ENCODE assay signal across 8 cellular contexts in genomic region chrX:153971632-153972367, GRCh38. TPM values are rescaled to one million over a fixed set of nuclear protein-coding genes. Genes with fewer than 3 reads are reported as not detected.
DNase-seq lines count a peak whose midpoint lies in the region; ATAC-seq and TF ChIP-seq lines count a peak whose summit lies in the region.

TSS of gene HCFC1 (minus strand) at chrX:153971818. CDS start at chrX:153970840, 978 bp downstream.

- TF ChIP-seq POLR2A in uterus (IDR thresholded peaks at IDR 0.05): peak; percentile 25 to 30

- H3K36me3 ChIP-seq in uterus: no peaks in the 10 kb centered on the region

- H3K4me3 ChIP-seq in GM12875 (ENCODE audit: low read depth, low read length) (peak within 1 kb of the TSS; percentile 100), uterus (peak within 1 kb of the TSS; percentile 52 to 96)

- H3K36me3 Mint-ChIP-seq in T-helper 1 cell treated with Interleukin-12 subunit alpha and Interleukin-12 subunit beta and Interleukin-4 antibody, amounts not matched to agents 30 μg/mL and 1 μg/mL, for 36 hours (ENCODE audit: low read depth): peaks cover 17% of the 10 kb centered on the region

- H3K4me1 ChIP-seq in uterus: peaks cover 0 to 5% of the 10 kb centered on the region in 2 donors

- TF ChIP-seq CTCF in GM12875 (IDR thresholded peaks at IDR 0.05; ENCODE audit: borderline replicate concordance, insufficient read depth, low read depth, low read length) (no peak), uterus (IDR thresholded peaks at IDR 0.05) (no peak)

- peaks cover 24% of the 10 kb centered on the region for H3K4me1 Mint-ChIP-seq in T-helper 1 cell treated with Interleukin-12 subunit alpha and Interleukin-12 subunit beta and Interleukin-4 antibody, amounts not matched to agents 30 μg/mL and 1 μg/mL, for 36 hours (ENCODE audit: low read depth)

- no peaks in the 10 kb centered on the region for H3K27me3 Mint-ChIP-seq in T-helper 1 cell treated with Interleukin-12 subunit alpha and Interleukin-12 subunit beta and Interleukin-4 antibody, amounts not matched to agents 30 μg/mL and 1 μg/mL, for 36 hours (ENCODE audit: low read depth)

- no peaks in the 10 kb centered on the region for H3K27me3 ChIP-seq in uterus

- H3K27ac Mint-ChIP-seq in T-helper 1 cell treated with Interleukin-12 subunit alpha and Interleukin-12 subunit beta and Interleukin-4 antibody, amounts not matched to agents 30 μg/mL and 1 μg/mL, for 36 hours: peak within 1 kb of the TSS; percentile 100

- intact Hi-C loops in left ventricle myocardium superior (cut with micrococcal nuclease) (no loop called here), uterus (cut with DNase I; ENCODE audit: low total_unique reads) (no loop called here)

- H3K4me3 Mint-ChIP-seq in T-helper 1 cell treated with Interleukin-12 subunit alpha and Interleukin-12 subunit beta and Interleukin-4 antibody, amounts not matched to agents 30 μg/mL and 1 μg/mL, for 36 hours: peak within 1 kb of the TSS; percentile 100

- H3K9me3 Mint-ChIP-seq in T-helper 1 cell treated with Interleukin-12 subunit alpha and Interleukin-12 subunit beta and Interleukin-4 antibody, amounts not matched to agents 30 μg/mL and 1 μg/mL, for 36 hours: no peaks in the 10 kb centered on the region

- DNase-seq in NCI-H1417 (lab: John Stamatoyannopoulos, UW): peak; percentile 98 to 99 (median 99)
- DNase-seq in amygdala (lab: John Stamatoyannopoulos, UW): peak; percentile 23 to 96 (median 82)
- DNase-seq in left ventricle myocardium superior: peak; percentile 94
- DNase-seq in putamen (ENCODE audit: low spot score): peak; percentile 85
- DNase-seq in uterus: peak; percentile 94 to 96

- H3K27ac ChIP-seq in uterus: peak within 1 kb of the TSS; percentile 99

- peak; percentile 47 for ATAC-seq in HG02759 (IDR thresholded peaks at IDR 0.05; ENCODE audit: unreplicated experiment)
- peak; percentile 77 for ATAC-seq in left ventricle myocardium superior

- H3K9me3 ChIP-seq in uterus: no peaks in the 10 kb centered on the region

RNA-seq across cellular contexts. Expression of gene HCFC1, which starts in this region (rescaled TPM):
- total RNA-seq in left ventricle myocardium superior (27.0 TPM), uterus (10 to 100 TPM; 20.9 to 65.7 (median 37.3) TPM)

Comparison
In these comparisons a context has a peak if more than half of its experiments do, and no peak if none do; other contexts are left out.
1. Peak in every context shown above with its lines: DNase-seq, ATAC-seq, H3K4me3 ChIP-seq and H3K27ac ChIP-seq.